Comparison of ENCODE assay signal across 27 cellular contexts in genomic region chr1:5298376-5298775, GRCh38.
"Had no signal": no experiment of that assay in that cellular context is flagged by ENCODE, and none has a peak within 500 bp of the region (broad histone marks: within the 10 kb centered on the region; RNA-seq: fewer than 3 reads in every experiment).

No MANE protein-coding gene starts in this region.

- H3K36me3 Mint-ChIP-seq: naive thymus-derived CD4-positive, alpha-beta T cell; natural killer cell; stimulated activated effector memory CD8-positive, alpha-beta T cell treated with anti-CD3 and anti-CD28 coated beads, Interleukin-12 subunit alpha, Interleukin-12 subunit beta, amount 100 ng/mL, for 72 hours; stimulated activated naive B cell treated with anti-CD40 and anti-IgM and Interleukin-4, amounts not matched to agents 10 μg/mL and 1 μg/mL and 100 μg/mL, for 72 hours had no signal

- DNase-seq: naive thymus-derived CD4-positive, alpha-beta T cell; natural killer cell; ovary; psoas muscle; right cardiac atrium; right lobe of liver; sigmoid colon; small intestine; stimulated activated CD4-positive, alpha-beta T cell treated with anti-CD3 and anti-CD28 coated beads, Interleukin-15, amount 100 ng/mL, for 24 hours; stimulated activated CD4-positive, alpha-beta T cell treated with anti-CD3 and anti-CD28 coated beads, Interleukin-2, amount 100 ng/mL, for 24 hours; stimulated activated CD4-positive, alpha-beta T cell treated with anti-CD3 and anti-CD28 coated beads, Interleukin-2, amount 100 ng/mL, for 48 hours; stimulated activated CD4-positive, alpha-beta T cell treated with anti-CD3 and anti-CD28 coated beads, Interleukin-4, amount 100 ng/mL, for 24 hours; stimulated activated naive B cell treated with anti-CD40 and anti-IgM and Interleukin-4, amounts not matched to agents 10 μg/mL and 1 μg/mL and 100 μg/mL, for 72 hours; stimulated activated naive CD4-positive, alpha-beta T cell treated with Interleukin-2 at 50 U/mL for 16 hours; thyroid gland; trophoblast cell; upper lobe of left lung had no signal

- ATAC-seq: naive thymus-derived CD4-positive, alpha-beta T cell; natural killer cell; psoas muscle; right lobe of liver; stimulated activated effector memory CD8-positive, alpha-beta T cell treated with anti-CD3 and anti-CD28 coated beads, Interleukin-12 subunit alpha, Interleukin-12 subunit beta, amount 100 ng/mL, for 72 hours; stimulated activated naive B cell treated with anti-CD40 and anti-IgM and Interleukin-4, amounts not matched to agents 10 μg/mL and 1 μg/mL and 100 μg/mL, for 72 hours had no signal

- H3K4me1 Mint-ChIP-seq: natural killer cell; stimulated activated effector memory CD8-positive, alpha-beta T cell treated with anti-CD3 and anti-CD28 coated beads, Interleukin-12 subunit alpha, Interleukin-12 subunit beta, amount 100 ng/mL, for 72 hours; stimulated activated naive B cell treated with anti-CD40 and anti-IgM and Interleukin-4, amounts not matched to agents 10 μg/mL and 1 μg/mL and 100 μg/mL, for 72 hours had no signal

- H3K4me3 Mint-ChIP-seq: naive thymus-derived CD4-positive, alpha-beta T cell; natural killer cell; nephron; neural crest cell; stimulated activated effector memory CD8-positive, alpha-beta T cell treated with anti-CD3 and anti-CD28 coated beads, Interleukin-12 subunit alpha, Interleukin-12 subunit beta, amount 100 ng/mL, for 72 hours; stimulated activated naive B cell treated with anti-CD40 and anti-IgM and Interleukin-4, amounts not matched to agents 10 μg/mL and 1 μg/mL and 100 μg/mL, for 72 hours; stimulated activated naive CD8-positive, alpha-beta T cell treated with anti-CD3 and anti-CD28 coated beads, Interleukin-15, Interleukin-2, amounts not matched to agents 100 ng/mL and 50 ng/mL, for 24 hours had no signal

- H3K9me3 Mint-ChIP-seq: natural killer cell; nephron; stimulated activated effector memory CD8-positive, alpha-beta T cell treated with anti-CD3 and anti-CD28 coated beads, Interleukin-12 subunit alpha, Interleukin-12 subunit beta, amount 100 ng/mL, for 72 hours; stimulated activated naive CD8-positive, alpha-beta T cell treated with anti-CD3 and anti-CD28 coated beads, Interleukin-15, Interleukin-2, amounts not matched to agents 100 ng/mL and 50 ng/mL, for 24 hours had no signal

- H3K27me3 Mint-ChIP-seq: stimulated activated naive B cell treated with anti-CD40 and anti-IgM and Interleukin-4, amounts not matched to agents 10 μg/mL and 1 μg/mL and 100 μg/mL, for 72 hours; stimulated activated naive CD8-positive, alpha-beta T cell treated with anti-CD3 and anti-CD28 coated beads, Interleukin-15, Interleukin-2, amounts not matched to agents 100 ng/mL and 50 ng/mL, for 24 hours had no signal

- H3K27ac Mint-ChIP-seq: naive thymus-derived CD4-positive, alpha-beta T cell; natural killer cell; nephron; progenitor cell of endocrine pancreas; stimulated activated effector memory CD8-positive, alpha-beta T cell treated with anti-CD3 and anti-CD28 coated beads, Interleukin-12 subunit alpha, Interleukin-12 subunit beta, amount 100 ng/mL, for 72 hours; stimulated activated naive B cell treated with anti-CD40 and anti-IgM and Interleukin-4, amounts not matched to agents 10 μg/mL and 1 μg/mL and 100 μg/mL, for 72 hours; stimulated activated naive CD8-positive, alpha-beta T cell treated with anti-CD3 and anti-CD28 coated beads, Interleukin-15, Interleukin-2, amounts not matched to agents 100 ng/mL and 50 ng/mL, for 24 hours had no signal

- H3K27ac ChIP-seq: neutrophil, ovary, parathyroid adenoma, psoas muscle, right lobe of liver, sigmoid colon, thoracic aorta, thyroid gland, tibial nerve, upper lobe of left lung, vagina had no signal
